ENCODE assay signal across 8 cellular contexts in the genomic region with DNA sequence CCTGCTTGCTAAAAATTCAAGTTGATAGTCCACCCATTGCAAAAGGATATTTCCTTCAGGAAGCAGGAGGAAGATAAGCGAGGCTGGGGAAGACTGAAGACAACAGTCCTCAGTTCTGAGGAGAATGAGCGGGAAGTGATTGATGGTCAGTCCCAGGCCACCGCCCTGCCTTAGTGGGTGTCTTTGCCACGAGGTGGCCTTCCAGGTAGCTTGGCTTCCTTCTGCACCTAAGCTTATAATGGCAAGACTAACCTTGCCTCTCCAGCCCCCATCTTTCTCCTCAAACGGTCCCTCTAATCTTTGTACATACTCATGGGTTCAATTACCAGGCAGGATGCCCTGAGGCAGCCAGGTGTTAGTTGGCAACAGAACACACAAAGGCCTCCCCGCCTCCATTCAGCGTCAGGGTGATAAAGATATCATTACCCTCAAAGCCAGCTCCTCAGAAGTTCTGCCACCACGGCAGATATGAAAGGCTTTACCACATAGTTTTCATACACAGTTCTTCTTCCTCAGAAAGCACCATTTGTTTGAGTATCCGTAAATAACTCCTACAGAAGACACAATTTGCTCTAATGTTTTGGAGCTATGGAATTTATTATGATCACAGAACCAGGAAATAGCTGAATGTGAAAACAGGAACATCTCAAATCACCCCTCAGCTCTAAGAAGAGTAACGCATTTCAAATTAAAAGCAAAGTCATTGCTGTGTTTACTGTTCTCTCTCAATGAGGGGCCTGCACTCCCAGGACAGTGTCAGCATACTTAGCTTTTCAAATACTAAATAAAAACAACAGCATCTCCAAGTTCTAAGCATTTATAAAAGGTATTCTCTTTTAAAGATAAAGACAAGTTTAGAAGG.
DNase-seq lines count a peak whose midpoint lies in the region; ATAC-seq, FAIRE-seq and TF ChIP-seq lines count a peak whose summit lies in the region.

No MANE protein-coding gene starts in this region.

- DNase-seq in COLO668 (lab: John Stamatoyannopoulos, UW; ENCODE audit: unreplicated experiment) (peak; percentile 78), NCI-H146 (lab: John Stamatoyannopoulos, UW) (peak; percentile 90), bronchial epithelial cell (ENCODE audit: low read depth) (peak; percentile 55), coronary artery (ENCODE audit: low spot score) (no peak), iPS-NIHi11 (ENCODE audit: low spot score) (no peak), AML-193 (lab: John Stamatoyannopoulos, UW) (no peak), SIG-M5 treated with dmso at 0.1 percent for 504 hours (lab: John Stamatoyannopoulos, UW; ENCODE audit: unreplicated experiment) (no peak)

- no peaks in the 10 kb centered on the region for H3K36me3 ChIP-seq in bronchial epithelial cell (ENCODE audit: control insufficient read depth, insufficient read depth, low read length)

- no peak for FAIRE-seq in bronchial epithelial cell (lab: Jason Lieb, UNC)

- TF ChIP-seq CTCF in bronchial epithelial cell (IDR thresholded peaks at IDR 0.05; ENCODE audit: insufficient read depth, low read length, severe bottlenecking), result no peak
- TF ChIP-seq CTCF in coronary artery (IDR thresholded peaks at IDR 0.05), result no peak

- peak; percentile 67 for ATAC-seq in GM21529 (IDR thresholded peaks at IDR 0.05; ENCODE audit: unreplicated experiment)

- peak overlapping the region in 1 of 2 donors; percentile 20 for H3K27ac ChIP-seq in coronary artery

- no peaks in the 10 kb centered on the region for H3K27me3 ChIP-seq in bronchial epithelial cell (ENCODE audit: control insufficient read depth, insufficient read depth, low read length)

- H3K4me3 ChIP-seq in bronchial epithelial cell (ENCODE audit: low read depth, low read length) (no peak overlapping the region), coronary artery (no peak overlapping the region)

Comparison
In these comparisons a context has a peak if more than half of its experiments do, and no peak if none do; other contexts are left out.
1. DNase-seq: peak in COLO668 (single experiment), NCI-H146 (single experiment) and bronchial epithelial cell (single experiment); none in coronary artery (single experiment), iPS-NIHi11 (single experiment), AML-193 (0 of 2) and SIG-M5 treated with dmso at 0.1 percent for 504 hours (single experiment).